31 cellular contexts compared by ENCODE assay signal in the genomic region with DNA sequence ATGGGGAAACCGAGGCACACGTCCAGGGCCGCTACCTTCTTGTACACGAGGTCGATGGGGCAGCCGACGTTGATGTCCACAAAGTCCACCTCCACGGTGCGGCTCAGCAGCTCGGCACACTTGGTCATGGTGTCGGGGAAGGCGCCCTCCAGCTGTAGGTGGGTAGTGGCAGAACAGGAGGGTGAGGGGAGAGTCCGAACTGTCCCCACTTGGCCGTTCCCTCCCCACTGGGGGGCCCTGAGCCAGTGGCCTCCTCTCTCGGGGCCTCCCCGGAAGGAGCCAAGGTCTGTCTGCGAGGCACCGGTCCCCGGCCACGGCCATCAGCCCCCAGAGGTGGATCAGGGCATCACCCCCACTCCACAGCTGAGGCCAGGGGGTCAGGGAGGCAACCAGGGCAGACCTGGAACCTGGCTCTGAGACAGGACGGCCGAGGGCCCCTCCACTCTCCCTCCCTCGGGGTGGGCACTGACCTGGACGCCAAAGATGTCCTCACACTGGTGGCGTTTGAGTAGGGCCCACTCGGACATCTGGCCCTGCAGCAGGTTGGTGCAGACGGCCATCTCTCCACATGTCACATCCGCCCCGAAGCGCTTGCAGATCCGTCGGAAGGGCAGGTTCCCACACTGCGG. TPM values are rescaled to one million over a fixed set of nuclear protein-coding genes. Genes with fewer than 3 reads are reported as not detected.
DNase-seq lines count a peak whose midpoint lies in the region; ATAC-seq and TF ChIP-seq lines count a peak whose summit lies in the region.
"Had no signal": no experiment of that assay in that cellular context is flagged by ENCODE, and none has a peak within 500 bp of the region (broad histone marks: within the 10 kb centered on the region; RNA-seq: fewer than 3 reads in every experiment).

No MANE protein-coding gene starts in this region.

- no peaks in the 10 kb centered on the region for H3K9me3 Mint-ChIP-seq in natural killer cell treated with Interleukin-12 subunit alpha and Interleukin-12 subunit beta and Interleukin-15 and Interleukin-18, amount 100 ng/mL, for 72 hours
- no peaks in the 10 kb centered on the region for H3K9me3 Mint-ChIP-seq in natural killer cell

- H3K4me3 Mint-ChIP-seq in natural killer cell treated with Interleukin-12 subunit alpha and Interleukin-12 subunit beta and Interleukin-15 and Interleukin-18, amount 100 ng/mL, for 72 hours, result no peak overlapping the region
- H3K4me3 Mint-ChIP-seq in natural killer cell (no peak overlapping the region), T-helper 17 cell (peak overlapping the region; percentile 39)

- H4K91ac ChIP-seq in neuronal stem cell (ENCODE audit: low read depth, low read length, poor library complexity), result no peak overlapping the region

- WGBS in neuronal stem cell (ENCODE audit: extremely low coverage in 2 of 2, insufficient read length in 2 of 2, insufficient replicate concordance in 1 of 2), 2 donors, result no CpG with 5 or more reads among the region's 33 CpGs

- H3K27me3 Mint-ChIP-seq in natural killer cell treated with Interleukin-12 subunit alpha and Interleukin-12 subunit beta and Interleukin-15 and Interleukin-18, amount 100 ng/mL, for 72 hours, result no peaks in the 10 kb centered on the region
- no peaks in the 10 kb centered on the region for H3K27me3 Mint-ChIP-seq in natural killer cell (ENCODE audit: low read depth in 2 of 2)
- H3K27me3 Mint-ChIP-seq in T-helper 17 cell, result no peaks in the 10 kb centered on the region

- peaks cover 38 to 67% of the 10 kb centered on the region in 2 donors for H3K36me3 ChIP-seq in neuronal stem cell (replicated peaks in 1 of 2; ENCODE audit: control insufficient read depth in 2 of 2, insufficient read depth in 2 of 2, low read length in 2 of 2)

- no peak overlapping the region for H2BK120ac ChIP-seq in neuronal stem cell (ENCODE audit: low read depth, low read length)

- peak overlapping the region; percentile 65 for H3K23ac ChIP-seq in neuronal stem cell (ENCODE audit: low read depth, low read length, poor library complexity)

- DNase-seq in natural killer cell treated with Interleukin-12 subunit alpha and Interleukin-12 subunit beta and Interleukin-15 and Interleukin-18, amount 100 ng/mL, for 72 hours (ENCODE audit: low spot score), result peak; percentile 61
- DNase-seq in natural killer cell (no peak), T-helper 17 cell (no peak), neuronal stem cell (ENCODE audit: low spot score) (no peak), NCI-H2196 (lab: John Stamatoyannopoulos, UW; ENCODE audit: unreplicated experiment) (no peak), NCI-H2107 (lab: John Stamatoyannopoulos, UW) (no peak), amniotic stem cell (lab: John Stamatoyannopoulos, UW) (no peak)
- DNase-seq: AML-193; CD4-positive, alpha-beta memory T cell; COR-L47; DMS53; Kasumi-1; NCI-H1092 treated with DMSO at 0.1 percent for 48 hours; NCI-H1436; NCI-H187; NCI-H446 treated with DMSO at 0.1 percent for 48 hours; NCI-H526; NCI-H82; NK-92 treated with Interleukin-12 subunit alpha and Interleukin-12 subunit beta, amount 100 ng/mL, for 24 hours; PC-3; Right ventricle myocardium superior had no signal

- TF ChIP-seq CTCF in natural killer cell (IDR thresholded peaks at IDR 0.05), result no peak

- H3K79me1 ChIP-seq in neuronal stem cell (ENCODE audit: low read depth, low read length), result peaks cover 13% of the 10 kb centered on the region

- H3K27ac ChIP-seq in neuronal stem cell (replicated peaks; ENCODE audit: low read length), result no peak overlapping the region
- H3K27ac ChIP-seq: A549; BLaER1 treated with 17β-estradiol and CSF1 and Interleukin-3, amounts not matched to agents 10 nM and 100 nM; SJSA1 had no signal

- no peaks in the 10 kb centered on the region for H3K27me3 ChIP-seq in neuronal stem cell (ENCODE audit: control insufficient read depth in 3 of 3, insufficient read depth in 3 of 3, low read depth in 1 of 3, low read length in 3 of 3)
- H3K27me3 ChIP-seq: BLaER1 treated with 17β-estradiol and CSF1 and Interleukin-3, amounts not matched to agents 10 nM and 100 nM; SJSA1 had no signal

- H3K18ac ChIP-seq in neuronal stem cell (ENCODE audit: low read length), result no peak overlapping the region

- no peak overlapping the region for H3K14ac ChIP-seq in neuronal stem cell (ENCODE audit: low read length)

- peaks cover 11 to 13% of the 10 kb centered on the region in 2 donors for H3K4me1 Mint-ChIP-seq in natural killer cell treated with Interleukin-12 subunit alpha and Interleukin-12 subunit beta and Interleukin-15 and Interleukin-18, amount 100 ng/mL, for 72 hours (ENCODE audit: low read depth in 2 of 2)
- H3K4me1 Mint-ChIP-seq in natural killer cell, result peaks cover 14 to 22% of the 10 kb centered on the region in 2 donors
- H3K4me1 Mint-ChIP-seq in T-helper 17 cell, result peaks cover 10% of the 10 kb centered on the region

- ATAC-seq in natural killer cell treated with Interleukin-12 subunit alpha and Interleukin-12 subunit beta and Interleukin-15 and Interleukin-18, amount 100 ng/mL, for 72 hours, result no peak
- ATAC-seq in natural killer cell (no peak), T-helper 17 cell (no peak)
- ATAC-seq: A549, HCT116, PC-3 had no signal

- intact Hi-C loops in natural killer cell (cut with micrococcal nuclease), result no loop called here

- peaks cover 6% of the 10 kb centered on the region for H3K36me3 Mint-ChIP-seq in natural killer cell treated with Interleukin-12 subunit alpha and Interleukin-12 subunit beta and Interleukin-15 and Interleukin-18, amount 100 ng/mL, for 72 hours
- H3K36me3 Mint-ChIP-seq in natural killer cell (no peaks in the 10 kb centered on the region), T-helper 17 cell (ENCODE audit: low read depth) (peaks cover 11% of the 10 kb centered on the region)

- H2BK12ac ChIP-seq in neuronal stem cell (ENCODE audit: low read length), result no peak overlapping the region

- no peak overlapping the region for H2AFZ ChIP-seq in neuronal stem cell (ENCODE audit: low read length)

- H3K9me3 ChIP-seq in T-helper 17 cell (ENCODE audit: control insufficient read depth, low read length, poor library complexity, severe bottlenecking) (no peaks in the 10 kb centered on the region), neuronal stem cell (replicated peaks in 1 of 2; ENCODE audit: control insufficient read depth in 2 of 2, insufficient read depth in 1 of 2, low read depth in 1 of 2, low read length in 2 of 2) (no peaks in the 10 kb centered on the region)
- H3K9me3 ChIP-seq: A549; BLaER1 treated with 17β-estradiol and CSF1 and Interleukin-3, amounts not matched to agents 10 nM and 100 nM; SJSA1 had no signal

- no peak overlapping the region for H3K27ac Mint-ChIP-seq in natural killer cell treated with Interleukin-12 subunit alpha and Interleukin-12 subunit beta and Interleukin-15 and Interleukin-18, amount 100 ng/mL, for 72 hours
- H3K27ac Mint-ChIP-seq in natural killer cell (peak overlapping the region in 1 of 2 donors; percentile 29), T-helper 17 cell (no peak overlapping the region)

- H3K4ac ChIP-seq in neuronal stem cell (ENCODE audit: low read length), result no peak overlapping the region

- H2AK5ac ChIP-seq in neuronal stem cell (ENCODE audit: low read depth, low read length), result no peak overlapping the region

- H2BK5ac ChIP-seq in neuronal stem cell (ENCODE audit: low read length), result peak overlapping the region; percentile 53

- peak overlapping the region; percentile 65 for H4K8ac ChIP-seq in neuronal stem cell (ENCODE audit: low read depth, low read length)

- no peak overlapping the region for H3K4me3 ChIP-seq in neuronal stem cell (ENCODE audit: low read length in 2 of 2)
- H3K4me3 ChIP-seq: A549; BLaER1 treated with 17β-estradiol and CSF1 and Interleukin-3, amounts not matched to agents 10 nM and 100 nM; SJSA1 had no signal

- no peak overlapping the region for H3K4me2 ChIP-seq in neuronal stem cell (ENCODE audit: insufficient read depth, low read length, poor library complexity, severe bottlenecking)
- H3K4me2 ChIP-seq: A549; BLaER1 treated with 17β-estradiol and CSF1 and Interleukin-3, amounts not matched to agents 10 nM and 100 nM had no signal

- no peak overlapping the region for H2BK15ac ChIP-seq in neuronal stem cell (ENCODE audit: low read length)

- no peak overlapping the region for H3K9ac ChIP-seq in neuronal stem cell (ENCODE audit: low read depth, low read length, poor library complexity)

- peaks cover 4 to 7% of the 10 kb centered on the region in 2 donors for H3K4me1 ChIP-seq in neuronal stem cell (ENCODE audit: control insufficient read depth in 2 of 2, insufficient read depth in 1 of 2, low read depth in 1 of 2, low read length in 2 of 2)

RNA-seq across cellular contexts. Expression of a gene that starts 3.1 kb away (rescaled TPM):
- 10 to 100 TPM in 1 of 2 donors, 1 to 10 TPM in 1; 8.5 to 21.5 TPM for total RNA-seq in natural killer cell treated with Interleukin-12 subunit alpha and Interleukin-12 subunit beta and Interleukin-15 and Interleukin-18, amount 100 ng/mL, for 72 hours
- total RNA-seq in natural killer cell (1 to 10 TPM; 2.4 to 5.4 (median 4.2) TPM), T-helper 17 cell (1 to 10 TPM; 3.8 to 3.9 TPM)
- 0.68 TPM for polyA plus RNA-seq in neuronal stem cell (2013, experiment 1 of 2)
- polyA plus RNA-seq in neuronal stem cell (2013, experiment 2 of 2), result 0.62 TPM
- polyA plus RNA-seq: CD4-positive, alpha-beta memory T cell had no signal

RNA-seq across cellular contexts. Expression of a gene that starts 3.3 kb away (rescaled TPM):
- 100 to 1,000 TPM in 1 of 2 donors, 10 to 100 TPM in 1; 90.1 to 155 TPM for total RNA-seq in natural killer cell treated with Interleukin-12 subunit alpha and Interleukin-12 subunit beta and Interleukin-15 and Interleukin-18, amount 100 ng/mL, for 72 hours
- 100 to 1,000 TPM; 116 to 140 (median 128) TPM for total RNA-seq in natural killer cell
- 100 to 1,000 TPM; 128 to 131 TPM for total RNA-seq in T-helper 17 cell
- polyA plus RNA-seq in neuronal stem cell (2013, experiment 1 of 2), result 11.6 TPM
- polyA plus RNA-seq in neuronal stem cell (2013, experiment 2 of 2), result 10.8 TPM

RNA-seq across cellular contexts. Expression of a gene that starts 17.2 kb away (rescaled TPM):
- not detected for total RNA-seq in natural killer cell treated with Interleukin-12 subunit alpha and Interleukin-12 subunit beta and Interleukin-15 and Interleukin-18, amount 100 ng/mL, for 72 hours
- under 1 TPM in 2 of 3 donors, not detected in 1; 0.33 to 0.34 TPM for total RNA-seq in natural killer cell
- under 1 TPM; 0.35 to 0.39 TPM for total RNA-seq in T-helper 17 cell
- 8.2 TPM for polyA plus RNA-seq in neuronal stem cell (2013, experiment 1 of 2)
- 7.9 TPM for polyA plus RNA-seq in neuronal stem cell (2013, experiment 2 of 2)
- total RNA-seq: HT-29, RPMI7951 had no signal

RNA-seq across cellular contexts. Expression of a gene that starts 51.8 kb away (rescaled TPM):
- total RNA-seq in natural killer cell treated with Interleukin-12 subunit alpha and Interleukin-12 subunit beta and Interleukin-15 and Interleukin-18, amount 100 ng/mL, for 72 hours, result not detected
- total RNA-seq in natural killer cell (under 1 TPM in 1 of 3 donors, not detected in 2; 0.34 TPM), T-helper 17 cell (not detected)
- 0.11 TPM for polyA plus RNA-seq in neuronal stem cell (2013, experiment 1 of 2)
- polyA plus RNA-seq in neuronal stem cell (2013, experiment 2 of 2), result 0.06 TPM
- total RNA-seq: CD4-positive, alpha-beta memory T cell; Daoy; G401; H4; HT-29; M059J; Right ventricle myocardium superior; RPMI7951; SJSA1 had no signal
- polyA plus RNA-seq: A549; CD4-positive, alpha-beta memory T cell had no signal
